Comparison of ENCODE assay signal across 8 cellular contexts in the genomic region with DNA sequence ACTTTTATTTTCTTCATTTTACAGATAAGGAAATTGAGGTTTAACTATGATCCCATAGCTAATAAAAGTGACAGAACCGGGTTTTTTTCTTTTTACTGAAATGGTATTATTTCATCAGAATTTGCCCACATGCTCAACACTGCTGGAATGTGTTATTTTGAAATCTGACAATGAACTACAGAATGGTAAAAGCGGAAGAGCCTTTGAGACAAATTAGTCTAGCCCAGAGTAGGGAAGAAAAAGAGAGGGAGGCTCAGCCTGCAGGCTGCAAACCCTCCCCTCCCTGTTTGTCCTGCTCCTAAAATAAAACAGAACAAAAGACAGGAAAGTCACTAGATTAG.
A peak's percentile ranks its signal among the peaks of the same experiment; 100 is the strongest.
DNase-seq lines count a peak whose midpoint lies in the region; ATAC-seq, FAIRE-seq and TF ChIP-seq lines count a peak whose summit lies in the region.

No MANE protein-coding gene starts in this region.

- intact Hi-C loops in colonic mucosa (cut with DNase I) (no loop called here), natural killer cell (cut with micrococcal nuclease) (loop anchor here (5.0 to 10.0 kb wide), 3 partner anchors 83 to 186 kb away; no protein-coding TSS in a partner anchor)

- peak overlapping the region; percentile 9 to 61 (median 42); a peak in 16 of 20 replicates for H3K4me3 ChIP-seq in BLaER1 treated with 17β-estradiol and CSF1 and Interleukin-3, amounts not matched to agents 10 nM and 100 nM
- H3K4me3 ChIP-seq in colonic mucosa = no peak overlapping the region

- H3K4me3 Mint-ChIP-seq in natural killer cell = peak overlapping the region; percentile 76

- no peak for FAIRE-seq in RCC 7860 (lab: Jason Lieb, UNC)

- no peaks in the 10 kb centered on the region for H3K36me3 Mint-ChIP-seq in natural killer cell

- H3K27ac Mint-ChIP-seq in natural killer cell = peak overlapping the region; percentile 92 to 95

- peaks cover 8 to 18% (median 14%) of the 10 kb centered on the region in 11 experiments for H3K9me3 ChIP-seq in BLaER1 treated with 17β-estradiol and CSF1 and Interleukin-3, amounts not matched to agents 10 nM and 100 nM (replicated peaks in 1 of 11)
- no peaks in the 10 kb centered on the region for H3K9me3 ChIP-seq in colonic mucosa

- H3K27me3 Mint-ChIP-seq in natural killer cell (ENCODE audit: low read depth in 2 of 2) = no peaks in the 10 kb centered on the region

- peak; percentile 93 for DNase-seq in NOMO-1 treated with DMSO at 0.1 percent for 48 hours (lab: John Stamatoyannopoulos, UW; ENCODE audit: unreplicated experiment)
- no peak for DNase-seq in colonic mucosa
- no peak for DNase-seq in natural killer cell
- DNase-seq in RCC 7860 (ENCODE audit: low spot score) = no peak
- no peak for DNase-seq in T1000 (lab: John Stamatoyannopoulos, UW)
- no peak for DNase-seq in NCI-H2029 (lab: John Stamatoyannopoulos, UW)

- ATAC-seq in natural killer cell (peak in 1 of 3 donors; percentile 5), GM21367 (IDR thresholded peaks at IDR 0.05; ENCODE audit: unreplicated experiment) (no peak)

- H3K4me2 ChIP-seq in BLaER1 treated with 17β-estradiol and CSF1 and Interleukin-3, amounts not matched to agents 10 nM and 100 nM = peak overlapping the region; percentile 89 to 97 (median 94)

- peak overlapping the region; percentile 81 to 98 (median 91) for H3K27ac ChIP-seq in BLaER1 treated with 17β-estradiol and CSF1 and Interleukin-3, amounts not matched to agents 10 nM and 100 nM
- peak overlapping the region; percentile 91 for H3K27ac ChIP-seq in colonic mucosa

- TF ChIP-seq CTCF in colonic mucosa (IDR thresholded peaks at IDR 0.05) (no peak), natural killer cell (IDR thresholded peaks at IDR 0.05) (no peak)

- H3K9me3 Mint-ChIP-seq in natural killer cell = no peaks in the 10 kb centered on the region

- peak overlapping the region; percentile 72 to 86 (median 79) for H3K9ac ChIP-seq in BLaER1 treated with 17β-estradiol and CSF1 and Interleukin-3, amounts not matched to agents 10 nM and 100 nM
- H3K9ac ChIP-seq in colonic mucosa (ENCODE audit: low read depth in 2 of 2, low read length in 2 of 2) = no peak overlapping the region

- peaks cover 51 to 70% (median 56%) of the 10 kb centered on the region in 10 experiments for H3K4me1 ChIP-seq in BLaER1 treated with 17β-estradiol and CSF1 and Interleukin-3, amounts not matched to agents 10 nM and 100 nM
- H3K4me1 ChIP-seq in colonic mucosa = peaks cover 19% of the 10 kb centered on the region

- H4K20me1 ChIP-seq in BLaER1 treated with 17β-estradiol and CSF1 and Interleukin-3, amounts not matched to agents 10 nM and 100 nM = no peaks in the 10 kb centered on the region

- H3K27me3 ChIP-seq in BLaER1 treated with 17β-estradiol and CSF1 and Interleukin-3, amounts not matched to agents 10 nM and 100 nM = no peaks in the 10 kb centered on the region
- no peaks in the 10 kb centered on the region for H3K27me3 ChIP-seq in colonic mucosa

- H3K36me3 ChIP-seq in BLaER1 treated with 17β-estradiol and CSF1 and Interleukin-3, amounts not matched to agents 10 nM and 100 nM = peaks cover 0 to 3% (median 0%) of the 10 kb centered on the region in 11 experiments; a peak in 1 of 22 replicates
- no peaks in the 10 kb centered on the region for H3K36me3 ChIP-seq in colonic mucosa

- H3K4me1 Mint-ChIP-seq in natural killer cell = peaks cover 34 to 40% of the 10 kb centered on the region in 2 donors

Comparison
In these comparisons a context has a peak if more than half of its experiments do, and no peak if none do; other contexts are left out.
1. H3K9ac ChIP-seq: peak in BLaER1 treated with 17β-estradiol and CSF1 and Interleukin-3, amounts not matched to agents 10 nM and 100 nM (11 of 11); none in colonic mucosa (0 of 2).